21 cellular contexts compared by ENCODE assay signal in genomic region chr7:18724311-18724710, GRCh38.
"Had no signal": no experiment of that assay in that cellular context is flagged by ENCODE, and none has a peak within 500 bp of the region (broad histone marks: within the 10 kb centered on the region; RNA-seq: fewer than 3 reads in every experiment).

No MANE protein-coding gene starts in this region.

- H3K27me3 Mint-ChIP-seq: activated naive CD8-positive, alpha-beta T cell; activated T-cell treated with anti-CD3 and anti-CD28 coated beads, Interleukin-2, amount 50 U/mL, for 24 hours; activated T-helper 17 cell treated with anti-CD3 and anti-CD28 coated beads, Interleukin-2, amount 50 U/mL, for 72 hours; naive thymus-derived CD8-positive, alpha-beta T cell had no signal

- H3K4me1 ChIP-seq: adrenal gland, left ventricle myocardium inferior, neural progenitor cell, spleen, upper lobe of left lung had no signal

- DNase-seq: activated T-cell treated with anti-CD3 and anti-CD28 coated beads, Interleukin-2, amount 50 U/mL, for 24 hours; adrenal gland; glutamatergic neuron; immature natural killer cell; kidney glomerular epithelial cell; left ventricle myocardium inferior; naive thymus-derived CD8-positive, alpha-beta T cell; posterior cingulate gyrus; spleen; stimulated activated CD4-positive, alpha-beta T cell treated with anti-CD3 and anti-CD28 coated beads, Interleukin-4, amount 100 ng/mL, for 1 hour; stimulated activated naive CD4-positive, alpha-beta T cell treated with Interleukin-2 at 50 U/mL for 16 hours; T-helper 9 cell; upper lobe of left lung had no signal

- H3K27me3 ChIP-seq: adrenal gland, hepatocyte, neural progenitor cell, spleen, upper lobe of left lung had no signal

- H3K4me1 Mint-ChIP-seq: activated T-helper 17 cell treated with anti-CD3 and anti-CD28 coated beads, Interleukin-2, amount 50 U/mL, for 72 hours; immature natural killer cell; mesothelial cell of epicardium; naive thymus-derived CD8-positive, alpha-beta T cell; WTC11 had no signal

- H3K27ac ChIP-seq: adrenal gland, coronary artery, hepatocyte, left ventricle myocardium inferior, neural progenitor cell, spleen, thoracic aorta, upper lobe of left lung had no signal

- H3K4me3 Mint-ChIP-seq: activated naive CD8-positive, alpha-beta T cell; activated T-cell treated with anti-CD3 and anti-CD28 coated beads, Interleukin-2, amount 50 U/mL, for 24 hours; activated T-helper 17 cell treated with anti-CD3 and anti-CD28 coated beads, Interleukin-2, amount 50 U/mL, for 72 hours; immature natural killer cell; mesothelial cell of epicardium; naive thymus-derived CD8-positive, alpha-beta T cell; neural progenitor cell; WTC11 had no signal

- H3K27ac Mint-ChIP-seq: activated naive CD8-positive, alpha-beta T cell; activated T-cell treated with anti-CD3 and anti-CD28 coated beads, Interleukin-2, amount 50 U/mL, for 24 hours; activated T-helper 17 cell treated with anti-CD3 and anti-CD28 coated beads, Interleukin-2, amount 50 U/mL, for 72 hours; immature natural killer cell; mesothelial cell of epicardium; naive thymus-derived CD8-positive, alpha-beta T cell; neural progenitor cell; WTC11 had no signal

- H3K36me3 Mint-ChIP-seq: activated naive CD8-positive, alpha-beta T cell; mesothelial cell of epicardium; naive thymus-derived CD8-positive, alpha-beta T cell; neural progenitor cell; WTC11 had no signal

- H3K4me3 ChIP-seq: adrenal gland, coronary artery, hepatocyte, left ventricle myocardium inferior, neural progenitor cell, spleen, thoracic aorta, upper lobe of left lung had no signal

- H3K36me3 ChIP-seq: adrenal gland, left ventricle myocardium inferior, neural progenitor cell, spleen, thoracic aorta, upper lobe of left lung had no signal

- H3K9me3 Mint-ChIP-seq: activated T-cell treated with anti-CD3 and anti-CD28 coated beads, Interleukin-2, amount 50 U/mL, for 24 hours; activated T-helper 17 cell treated with anti-CD3 and anti-CD28 coated beads, Interleukin-2, amount 50 U/mL, for 72 hours; neural progenitor cell had no signal

- H3K9me3 ChIP-seq: adrenal gland, left ventricle myocardium inferior, spleen, thoracic aorta, upper lobe of left lung had no signal

- ATAC-seq: activated T-helper 17 cell treated with anti-CD3 and anti-CD28 coated beads, Interleukin-2, amount 50 U/mL, for 72 hours; naive thymus-derived CD8-positive, alpha-beta T cell; WTC11 had no signal
